1 cellular context compared by ENCODE assay signal in the genomic region with DNA sequence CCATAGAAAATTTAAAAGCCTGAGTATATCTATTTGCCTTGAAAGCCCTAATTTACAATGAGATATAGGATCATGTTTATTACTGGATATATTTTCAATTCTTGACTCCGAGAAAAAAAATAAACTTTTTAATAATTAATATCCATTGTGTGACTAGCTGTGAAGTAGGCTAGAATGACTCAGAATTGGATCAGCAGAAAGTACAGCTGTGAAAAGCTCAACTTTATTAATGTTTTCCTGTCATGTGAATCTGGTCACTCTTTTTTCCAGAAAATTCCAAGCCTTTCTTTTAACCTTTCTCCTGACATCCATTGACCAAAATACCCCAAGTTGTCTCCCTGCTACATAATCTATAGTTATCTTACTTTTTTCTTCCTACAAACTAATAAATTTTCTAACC.
TF ChIP-seq lines count a peak whose summit lies in the region.

No MANE protein-coding gene starts in this region.

TF ChIP-seq in IMR-90, 13 proteins besides CTCF, POLR2A, EP300 and RAD21:
- TF ChIP-seq, protein P1, sequence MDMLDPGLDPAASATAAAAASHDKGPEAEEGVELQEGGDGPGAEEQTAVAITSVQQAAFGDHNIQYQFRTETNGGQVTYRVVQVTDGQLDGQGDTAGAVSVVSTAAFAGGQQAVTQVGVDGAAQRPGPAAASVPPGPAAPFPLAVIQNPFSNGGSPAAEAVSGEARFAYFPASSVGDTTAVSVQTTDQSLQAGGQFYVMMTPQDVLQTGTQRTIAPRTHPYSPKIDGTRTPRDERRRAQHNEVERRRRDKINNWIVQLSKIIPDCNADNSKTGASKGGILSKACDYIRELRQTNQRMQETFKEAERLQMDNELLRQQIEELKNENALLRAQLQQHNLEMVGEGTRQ (IDR thresholded peaks at IDR 0.05; ENCODE audit: low read depth, low read length): no peak
- no peak for TF ChIP-seq CHD1 (IDR thresholded peaks at IDR 0.05; ENCODE audit: low read depth, low read length)
- TF ChIP-seq CEBPB (IDR thresholded peaks at IDR 0.05; ENCODE audit: low read depth, low read length): no peak
- TF ChIP-seq MXI1 (IDR thresholded peaks at IDR 0.05; ENCODE audit: borderline replicate concordance, low read depth, low read length): no peak
- no peak for TF ChIP-seq MAFK (IDR thresholded peaks at IDR 0.05; ENCODE audit: low read depth, low read length)
- TF ChIP-seq, protein P2, sequence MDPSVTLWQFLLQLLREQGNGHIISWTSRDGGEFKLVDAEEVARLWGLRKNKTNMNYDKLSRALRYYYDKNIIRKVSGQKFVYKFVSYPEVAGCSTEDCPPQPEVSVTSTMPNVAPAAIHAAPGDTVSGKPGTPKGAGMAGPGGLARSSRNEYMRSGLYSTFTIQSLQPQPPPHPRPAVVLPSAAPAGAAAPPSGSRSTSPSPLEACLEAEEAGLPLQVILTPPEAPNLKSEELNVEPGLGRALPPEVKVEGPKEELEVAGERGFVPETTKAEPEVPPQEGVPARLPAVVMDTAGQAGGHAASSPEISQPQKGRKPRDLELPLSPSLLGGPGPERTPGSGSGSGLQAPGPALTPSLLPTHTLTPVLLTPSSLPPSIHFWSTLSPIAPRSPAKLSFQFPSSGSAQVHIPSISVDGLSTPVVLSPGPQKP (IDR thresholded peaks at IDR 0.05; ENCODE audit: borderline replicate concordance, low read depth, low read length): no peak
- TF ChIP-seq RFX5 (IDR thresholded peaks at IDR 0.05; ENCODE audit: low read depth, low read length): no peak
- no peak for TF ChIP-seq RCOR1 (IDR thresholded peaks at IDR 0.05; ENCODE audit: insufficient replicate concordance, low read length)
- no peak for TF ChIP-seq NFE2L2 (IDR thresholded peaks at IDR 0.05; ENCODE audit: low read depth, low read length)
- no peak for TF ChIP-seq FOS (IDR thresholded peaks at IDR 0.05; ENCODE audit: low read depth, low read length)
- TF ChIP-seq MAZ (IDR thresholded peaks at IDR 0.05; ENCODE audit: borderline replicate concordance, low read depth, low read length): no peak
- no peak for TF ChIP-seq SMC3 (IDR thresholded peaks at IDR 0.05; ENCODE audit: low read depth, low read length)
- no peak for TF ChIP-seq BHLHE40 (IDR thresholded peaks at IDR 0.05; ENCODE audit: low read depth, low read length)
TF ChIP-seq in IMR-90: peak in this region for 0.
